In the genomic region with DNA sequence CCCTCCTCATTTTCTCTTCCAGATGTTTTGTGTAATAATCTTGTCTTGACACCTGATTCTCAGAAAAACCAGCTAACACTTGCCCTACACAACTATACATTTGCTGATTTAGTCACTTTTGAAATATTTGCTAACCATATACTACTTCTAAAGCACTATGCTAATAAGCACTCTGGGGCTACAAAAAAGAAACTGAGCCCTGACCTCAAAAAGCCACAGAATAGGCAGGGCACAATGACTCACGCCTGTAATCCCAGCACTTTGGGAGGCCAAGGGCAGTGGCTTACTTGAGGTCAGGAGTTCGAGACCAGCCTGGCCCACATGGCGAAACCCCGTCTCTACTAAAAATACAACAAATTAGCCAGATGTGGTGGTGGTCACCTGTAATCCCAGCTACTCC, we compare ENCODE assay signal across 34 cellular contexts.
"Had no signal": no experiment of that assay in that cellular context is flagged by ENCODE, and none has a peak within 500 bp of the region (broad histone marks: within the 10 kb centered on the region; RNA-seq: fewer than 3 reads in every experiment).

No MANE protein-coding gene starts in this region.

- H3K27me3 Mint-ChIP-seq: activated CD4-positive, alpha-beta T cell treated with anti-CD3 and anti-CD28 coated beads, Interleukin-2, amount 10 ng/mL, durations not matched to agents 7 days and 5 days; activated CD8-positive, alpha-beta memory T cell treated with anti-CD3 and anti-CD28 coated beads, Interleukin-2, amount 10 ng/mL, durations not matched to agents 7 days and 5 days; activated naive CD4-positive, alpha-beta T cell treated with anti-CD3 and anti-CD28 coated beads, Interleukin-2, amount 50 U/mL, for 24 hours; activated naive CD8-positive, alpha-beta T cell treated with anti-CD3 and anti-CD28 coated beads for 36 hours; activated naive CD8-positive, alpha-beta T cell treated with anti-CD3 and anti-CD28 coated beads, Interleukin-2, amount 50 U/mL, for 24 hours; central memory CD8-positive, alpha-beta T cell; dendritic cell treated with granulocyte-macrophage colony-stimulating factor and Interleukin-4, amounts not matched to agents 40 ng/mL and 50 ng/mL, for 4 days had no signal

- H3K27ac ChIP-seq: adrenal gland, breast epithelium, coronary artery, dorsolateral prefrontal cortex, gastroesophageal sphincter, heart right ventricle had no signal

- H3K9me3 Mint-ChIP-seq: activated CD4-positive, alpha-beta T cell treated with anti-CD3 and anti-CD28 coated beads, Interleukin-2, amount 10 ng/mL, durations not matched to agents 7 days and 5 days; activated naive CD4-positive, alpha-beta T cell treated with anti-CD3 and anti-CD28 coated beads for 36 hours; activated naive CD8-positive, alpha-beta T cell treated with anti-CD3 and anti-CD28 coated beads for 36 hours; activated T-helper 2 cell treated with anti-CD3 and anti-CD28 coated beads, Interferon-gamma antibody, Interleukin-2, Interleukin-4, amounts not matched to agents 10 μg/mL and 5 μg/mL and 100 μg/mL, durations not matched to agents 14 hours and 24 hours and 36 hours; brain; dendritic cell treated with granulocyte-macrophage colony-stimulating factor and Interleukin-4, amounts not matched to agents 40 ng/mL and 50 ng/mL, for 4 days; endodermal cell; WTC11 had no signal

- H3K27ac Mint-ChIP-seq: activated CD4-positive, alpha-beta T cell treated with anti-CD3 and anti-CD28 coated beads, Interleukin-2, amount 10 ng/mL, durations not matched to agents 7 days and 5 days; activated CD8-positive, alpha-beta memory T cell treated with anti-CD3 and anti-CD28 coated beads, Interleukin-2, amount 10 ng/mL, durations not matched to agents 7 days and 5 days; activated CD8-positive, alpha-beta T cell treated with anti-CD3 and anti-CD28 coated beads, Interleukin-2, amount 10 ng/mL, durations not matched to agents 7 days and 5 days; activated naive CD4-positive, alpha-beta T cell treated with anti-CD3 and anti-CD28 coated beads for 36 hours; activated naive CD4-positive, alpha-beta T cell treated with anti-CD3 and anti-CD28 coated beads, Interleukin-2, amount 50 U/mL, for 24 hours; activated naive CD8-positive, alpha-beta T cell treated with anti-CD3 and anti-CD28 coated beads for 36 hours; activated naive CD8-positive, alpha-beta T cell treated with anti-CD3 and anti-CD28 coated beads, Interleukin-2, amount 50 U/mL, for 24 hours; activated T-helper 1 cell treated with anti-CD3 and anti-CD28 coated beads, Interleukin-12 subunit alpha, Interleukin-12 subunit beta, Interleukin-2, Interleukin-4 antibody, amounts not matched to agents 30 ng/mL and 10 ng/mL and 1 ng/mL, durations not matched to agents 14 hours and 24 hours and 36 hours; activated T-helper 2 cell treated with anti-CD3 and anti-CD28 coated beads, Interferon-gamma antibody, Interleukin-2, Interleukin-4, amounts not matched to agents 10 μg/mL and 5 μg/mL and 100 μg/mL, durations not matched to agents 14 hours and 24 hours and 36 hours; brain; dendritic cell treated with granulocyte-macrophage colony-stimulating factor and Interleukin-4, amounts not matched to agents 40 ng/mL and 50 ng/mL, for 4 days; endodermal cell; WTC11 had no signal

- H3K4me1 ChIP-seq: adrenal gland, breast epithelium, gastroesophageal sphincter, heart right ventricle had no signal

- H3K27me3 ChIP-seq: adrenal gland, breast epithelium, dorsolateral prefrontal cortex, gastroesophageal sphincter, heart right ventricle had no signal

- H3K36me3 ChIP-seq: adrenal gland, breast epithelium, gastroesophageal sphincter, heart right ventricle had no signal

- H3K4me3 Mint-ChIP-seq: activated CD4-positive, alpha-beta T cell treated with anti-CD3 and anti-CD28 coated beads, Interleukin-2, amount 10 ng/mL, durations not matched to agents 7 days and 5 days; activated CD8-positive, alpha-beta memory T cell treated with anti-CD3 and anti-CD28 coated beads, Interleukin-2, amount 10 ng/mL, durations not matched to agents 7 days and 5 days; activated CD8-positive, alpha-beta T cell treated with anti-CD3 and anti-CD28 coated beads, Interleukin-2, amount 10 ng/mL, durations not matched to agents 7 days and 5 days; activated naive CD4-positive, alpha-beta T cell treated with anti-CD3 and anti-CD28 coated beads for 36 hours; activated naive CD4-positive, alpha-beta T cell treated with anti-CD3 and anti-CD28 coated beads, Interleukin-2, amount 50 U/mL, for 24 hours; activated naive CD8-positive, alpha-beta T cell treated with anti-CD3 and anti-CD28 coated beads for 36 hours; activated naive CD8-positive, alpha-beta T cell treated with anti-CD3 and anti-CD28 coated beads, Interleukin-2, amount 50 U/mL, for 24 hours; activated T-helper 1 cell treated with anti-CD3 and anti-CD28 coated beads, Interleukin-12 subunit alpha, Interleukin-12 subunit beta, Interleukin-2, Interleukin-4 antibody, amounts not matched to agents 30 ng/mL and 10 ng/mL and 1 ng/mL, durations not matched to agents 14 hours and 24 hours and 36 hours; brain; central memory CD8-positive, alpha-beta T cell; dendritic cell treated with granulocyte-macrophage colony-stimulating factor and Interleukin-4, amounts not matched to agents 40 ng/mL and 50 ng/mL, for 4 days; endodermal cell; WTC11 had no signal

- H3K4me1 Mint-ChIP-seq: activated CD4-positive, alpha-beta T cell treated with anti-CD3 and anti-CD28 coated beads, Interleukin-2, amount 10 ng/mL, durations not matched to agents 7 days and 5 days; activated CD8-positive, alpha-beta memory T cell treated with anti-CD3 and anti-CD28 coated beads, Interleukin-2, amount 10 ng/mL, durations not matched to agents 7 days and 5 days; activated naive CD4-positive, alpha-beta T cell treated with anti-CD3 and anti-CD28 coated beads, Interleukin-2, amount 50 U/mL, for 24 hours; activated naive CD8-positive, alpha-beta T cell treated with anti-CD3 and anti-CD28 coated beads for 36 hours; activated naive CD8-positive, alpha-beta T cell treated with anti-CD3 and anti-CD28 coated beads, Interleukin-2, amount 50 U/mL, for 24 hours; central memory CD8-positive, alpha-beta T cell; endodermal cell; WTC11 had no signal

- H3K36me3 Mint-ChIP-seq: activated CD8-positive, alpha-beta memory T cell treated with anti-CD3 and anti-CD28 coated beads, Interleukin-2, amount 10 ng/mL, durations not matched to agents 7 days and 5 days; activated naive CD4-positive, alpha-beta T cell treated with anti-CD3 and anti-CD28 coated beads, Interleukin-2, amount 50 U/mL, for 24 hours; activated naive CD8-positive, alpha-beta T cell treated with anti-CD3 and anti-CD28 coated beads for 36 hours; brain; WTC11 had no signal

- H3K4me3 ChIP-seq: adrenal gland, breast epithelium, coronary artery, dorsolateral prefrontal cortex, gastroesophageal sphincter, heart right ventricle had no signal

- DNase-seq: activated CD4-positive, alpha-beta T cell treated with anti-CD3 and anti-CD28 coated beads for 1 hour; activated CD4-positive, alpha-beta T cell treated with anti-CD3 and anti-CD28 coated beads for 4 hours; activated CD4-positive, alpha-beta T cell treated with anti-CD3 and anti-CD28 coated beads, Interleukin-2, amount 10 ng/mL, durations not matched to agents 7 days and 5 days; activated CD4-positive, alpha-beta T cell treated with anti-CD3 and anti-CD28 coated beads, Interleukin-2, amount 50 U/mL, for 4 hours; activated CD8-positive, alpha-beta memory T cell treated with anti-CD3 and anti-CD28 coated beads, Interleukin-2, amount 10 ng/mL, durations not matched to agents 7 days and 5 days; activated CD8-positive, alpha-beta memory T cell treated with anti-CD3 and anti-CD28 coated beads, Interleukin-2, amount 50 U/mL, for 4 hours; activated CD8-positive, alpha-beta T cell treated with anti-CD3 and anti-CD28 coated beads, Interleukin-2, amount 10 ng/mL, durations not matched to agents 7 days and 5 days; activated effector memory CD4-positive, alpha-beta T cell treated with anti-CD3 and anti-CD28 coated beads, Interleukin-2, amount 50 U/mL, for 16 hours; activated naive CD4-positive, alpha-beta T cell treated with anti-CD3 and anti-CD28 coated beads for 36 hours; activated naive CD8-positive, alpha-beta T cell treated with anti-CD3 and anti-CD28 coated beads for 36 hours; activated naive CD8-positive, alpha-beta T cell treated with anti-CD3 and anti-CD28 coated beads, Interleukin-2, amount 50 U/mL, for 24 hours; activated T-cell treated with anti-CD3 and anti-CD28 coated beads, Interleukin-2, amount 50 U/mL, for 1 hour; activated T-cell treated with anti-CD3 and anti-CD28 coated beads, Interleukin-2, amount 50 U/mL, for 48 hours; adrenal gland; amygdala; aorta; dorsolateral prefrontal cortex; effector memory CD4-positive, alpha-beta T cell; endodermal cell; foreskin melanocyte; heart right ventricle; T-helper 1 cell; T-helper 2 cell had no signal

- ATAC-seq: activated CD8-positive, alpha-beta memory T cell treated with anti-CD3 and anti-CD28 coated beads, Interleukin-2, amount 10 ng/mL, durations not matched to agents 7 days and 5 days; activated CD8-positive, alpha-beta T cell treated with anti-CD3 and anti-CD28 coated beads, Interleukin-2, amount 10 ng/mL, durations not matched to agents 7 days and 5 days; activated naive CD8-positive, alpha-beta T cell treated with anti-CD3 and anti-CD28 coated beads, Interleukin-2, amount 50 U/mL, for 24 hours; esophagus mucosa; gastroesophageal sphincter; heart right ventricle; WTC11 had no signal

- H3K9me3 ChIP-seq: adrenal gland, breast epithelium, gastroesophageal sphincter, heart right ventricle had no signal
